ENCODE assay signal across 8 cellular contexts in the genomic region with DNA sequence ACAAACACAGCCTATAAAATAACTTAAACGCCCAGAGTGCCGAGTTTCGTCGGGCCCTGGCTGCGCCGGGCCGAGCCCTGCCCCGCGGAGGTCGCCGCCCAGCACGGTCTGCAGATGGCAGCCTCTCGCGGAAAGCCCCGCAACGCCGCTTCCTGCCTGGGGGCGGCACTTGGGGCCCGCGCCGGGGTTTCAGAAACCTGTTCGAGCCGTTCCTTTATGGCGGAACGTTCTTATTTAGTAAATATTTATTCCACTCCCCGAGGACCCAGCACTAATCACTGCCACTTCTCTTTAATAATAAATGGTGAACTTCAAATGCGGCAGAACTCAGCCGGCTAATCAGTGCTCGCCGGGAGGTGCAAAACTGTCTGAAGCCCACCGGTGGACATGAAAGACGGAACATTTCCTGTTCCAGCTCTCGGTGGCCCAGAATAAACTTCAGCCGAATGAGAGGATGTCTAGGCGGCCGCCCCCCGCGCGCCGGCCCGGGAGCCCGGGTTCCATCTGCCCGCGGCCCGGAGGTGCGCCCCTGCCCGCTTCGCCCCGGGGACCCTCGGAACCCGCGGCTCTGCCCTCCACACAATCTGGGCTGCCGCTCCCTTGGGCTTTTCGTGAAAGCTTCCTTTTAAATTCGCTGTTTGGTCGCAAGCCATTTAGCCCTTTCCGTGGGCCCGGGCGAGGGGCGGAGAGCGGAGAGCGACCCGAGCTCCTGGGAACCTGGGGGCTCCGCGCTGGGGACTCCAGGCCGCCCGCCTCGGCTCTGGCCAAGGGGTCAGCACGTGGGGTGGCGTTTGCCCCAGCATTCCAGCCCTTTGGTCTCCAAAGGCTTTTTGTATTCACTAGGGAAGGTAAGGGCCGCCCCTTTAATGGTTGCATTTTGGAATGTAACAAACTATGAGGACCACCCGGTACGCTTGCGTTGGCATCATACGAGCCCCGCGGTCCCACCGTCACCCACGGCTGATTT.
DNase-seq lines count a peak whose midpoint lies in the region; TF ChIP-seq lines count a peak whose summit lies in the region.

No MANE protein-coding gene starts in this region.

- no peaks in the 10 kb centered on the region for H3K9me3 ChIP-seq in H9 (ENCODE audit: control insufficient read depth, low read depth, low read length)
- H3K9me3 ChIP-seq in MG63 = no peaks in the 10 kb centered on the region

- no peak overlapping the region for H2BK20ac ChIP-seq in H9 (ENCODE audit: low read depth, low read length, poor library complexity, severe bottlenecking)

- H3K27me3 ChIP-seq in H9 (ENCODE audit: insufficient read depth, low read length) = no peaks in the 10 kb centered on the region
- H3K27me3 ChIP-seq in MG63 = peaks cover 20% of the 10 kb centered on the region
- H3K27me3 ChIP-seq in layer of hippocampus (ENCODE audit: control insufficient read depth, insufficient read depth, low read length) = no peaks in the 10 kb centered on the region

- peak overlapping the region; percentile 61 for H3K4me2 ChIP-seq in H9 (ENCODE audit: insufficient read depth, insufficient read length, low read length)

- H2BK5ac ChIP-seq in H9 (ENCODE audit: insufficient read length, low read length) = no peak overlapping the region

- H4K91ac ChIP-seq in H9 (ENCODE audit: insufficient read length, low read depth, low read length) = no peak overlapping the region

- H3K14ac ChIP-seq in H9 (ENCODE audit: insufficient read depth, low read length) = peak overlapping the region; percentile 85

- H3K23me2 ChIP-seq in H9 (ENCODE audit: insufficient read length, low read depth, low read length, poor library complexity, severe bottlenecking) = peaks cover 8% of the 10 kb centered on the region

- H3T11ph ChIP-seq in H9 (ENCODE audit: low read length) = no peak overlapping the region

- H3K79me2 ChIP-seq in H9 (ENCODE audit: insufficient read depth, low read length) = no peaks in the 10 kb centered on the region

- H3K27ac ChIP-seq in H9 (ENCODE audit: insufficient read length, low read depth, low read length) = no peak overlapping the region
- peak overlapping the region; percentile 40 for H3K27ac ChIP-seq in layer of hippocampus (ENCODE audit: low read depth, low read length)

- no peak overlapping the region for H2BK120ac ChIP-seq in H9 (ENCODE audit: low read depth, low read length, poor library complexity, severe bottlenecking)

- H3K4me1 ChIP-seq in H9 (ENCODE audit: insufficient read depth, low read length) = no peaks in the 10 kb centered on the region

- peak overlapping the region; percentile 51 for H2AFZ ChIP-seq in H9 (ENCODE audit: low read length)

- DNase-seq in H9 (peak; percentile 77), MG63 (peak; percentile 66), pons (ENCODE audit: low spot score) (no peak)
- DNase-seq in central memory CD4-positive, alpha-beta T cell = peak; percentile 32
- DNase-seq in stimulated activated CD4-positive, alpha-beta T cell treated with anti-CD3 and anti-CD28 coated beads, Interleukin-4, amount 100 ng/mL, for 24 hours = peak; percentile 55

- no peak overlapping the region for H2AK5ac ChIP-seq in H9 (ENCODE audit: insufficient read length, low read length)

- H3K4me1 Mint-ChIP-seq in H9 = peaks cover 9 to 10% of the 10 kb centered on the region in 2 experiments

- no peaks in the 10 kb centered on the region for H3K36me3 Mint-ChIP-seq in H9 (ENCODE audit: insufficient read depth in 1 of 3, low read depth in 3 of 3)

- peak overlapping the region; percentile 78 to 87 for H3K4me3 Mint-ChIP-seq in H9

- H4K20me1 ChIP-seq in H9 (ENCODE audit: control insufficient read depth, insufficient read depth, insufficient read length) = no peaks in the 10 kb centered on the region

- no peak overlapping the region for H2BK12ac ChIP-seq in H9 (ENCODE audit: insufficient read length, low read depth, low read length)

- H3K27me3 Mint-ChIP-seq in H9 (ENCODE audit: low read depth) = no peaks in the 10 kb centered on the region; the same call in 1 of the 2 replicates

- H3K18ac ChIP-seq in H9 (ENCODE audit: insufficient read length, low read depth, low read length) = peak overlapping the region; percentile 75

- no peak overlapping the region; the same call in 1 of the 2 replicates for H2BK15ac ChIP-seq in H9 (ENCODE audit: low read depth, low read length)

- no peak overlapping the region for H3K4ac ChIP-seq in H9 (ENCODE audit: low read depth, low read length)

- no CpG with 5 or more reads among the region's 79 CpGs for WGBS in H9 (ENCODE audit: extremely low coverage, insufficient read length, low lambda C conversion rate)

- H3K27ac Mint-ChIP-seq in H9 = no peak overlapping the region

- no peaks in the 10 kb centered on the region for H3K79me1 ChIP-seq in H9 (ENCODE audit: insufficient read depth, low read depth, low read length, poor library complexity, severe bottlenecking)

- H3K56ac ChIP-seq in H9 (ENCODE audit: insufficient read length, low read depth, low read length) = no peak overlapping the region

- no peak overlapping the region for H4K5ac ChIP-seq in H9 (ENCODE audit: insufficient read length, low read depth, low read length)

- no peak overlapping the region for H3K9ac ChIP-seq in H9 (ENCODE audit: extremely low read depth, insufficient read length, low read length)

- H3K23ac ChIP-seq in H9 (ENCODE audit: insufficient read length, low read depth, low read length) = no peak overlapping the region

- no peaks in the 10 kb centered on the region for H3K36me3 ChIP-seq in MG63

- TF ChIP-seq CTCF in GM12872 (IDR thresholded peaks at IDR 0.05; ENCODE audit: insufficient read depth, low read depth, low read length) (peak; percentile 29; the same call in 1 of the 3 replicates), H9 (conservative IDR thresholded peaks at IDR 0.05) (peak; percentile 64), WI38 (IDR thresholded peaks at IDR 0.05; ENCODE audit: low read depth, low read length) (no peak)

- no peaks in the 10 kb centered on the region for H3K9me3 Mint-ChIP-seq in H9

- peak overlapping the region; percentile 44 for H3K4me3 ChIP-seq in MG63
- peak overlapping the region; percentile 57 for H3K4me3 ChIP-seq in WI38 (ENCODE audit: low read depth, low read length)

- no peak overlapping the region for H4K8ac ChIP-seq in H9 (replicated peaks; ENCODE audit: insufficient read length, low read depth, low read length)
